ENCODE assay signal across 8 cellular contexts in the genomic region with DNA sequence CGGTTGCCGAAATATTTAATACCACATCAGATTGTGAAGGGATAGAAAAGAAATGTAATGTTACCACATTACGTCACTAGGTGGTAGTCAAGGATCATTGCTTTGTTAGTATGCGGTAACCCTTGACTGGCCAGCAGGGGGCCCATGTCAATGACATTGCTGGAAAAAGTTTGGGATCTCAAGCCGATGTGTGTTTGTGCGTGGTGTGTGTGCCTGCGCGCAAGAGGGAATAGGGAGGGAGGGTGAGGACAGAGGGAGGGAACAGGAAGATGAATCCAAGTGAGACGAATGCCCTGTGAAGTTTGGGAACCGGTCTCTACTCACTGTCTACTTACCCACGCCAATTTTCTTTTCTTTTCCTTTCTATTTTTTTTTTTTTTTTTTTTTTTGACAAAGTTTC. TPM values are rescaled to one million over a fixed set of nuclear protein-coding genes. Genes with fewer than 3 reads are reported as not detected.
DNase-seq lines count a peak whose midpoint lies in the region; ATAC-seq and TF ChIP-seq lines count a peak whose summit lies in the region.

No MANE protein-coding gene starts in this region.

- H3K4ac ChIP-seq in IMR-90 (ENCODE audit: low read depth, low read length), result no peak overlapping the region

- H4K5ac ChIP-seq in IMR-90 (ENCODE audit: low read depth, low read length), result no peak overlapping the region

- H3K14ac ChIP-seq in IMR-90 (replicated peaks; ENCODE audit: low read depth, low read length), result no peak overlapping the region

- H3K9me3 ChIP-seq in IMR-90 (ENCODE audit: control insufficient read depth, insufficient read depth, low read length), result no peaks in the 10 kb centered on the region
- no peaks in the 10 kb centered on the region for H3K9me3 ChIP-seq in neutrophil
- no peaks in the 10 kb centered on the region for H3K9me3 ChIP-seq in suprapubic skin

- peaks cover 30% of the 10 kb centered on the region for H3K27me3 Mint-ChIP-seq in activated T-cell treated with anti-CD3 and anti-CD28 coated beads, Interleukin-2, amount 50 U/mL, for 24 hours

- no peak overlapping the region for H3K56ac ChIP-seq in IMR-90 (ENCODE audit: extremely low read depth, insufficient read depth, low read length)

- CTCF ChIA-PET in IMR-90 (lab: Yijun Ruan, JAX), result interaction anchor here (0.6 to 1.1 kb wide), 10 partner anchors 10 to 668 kb away, joined by 3 to 6 read pairs (median 3); partner anchors contain the start of gene MRGPRX2

- WGBS in IMR-90 (ENCODE audit: extremely low coverage in 2 of 2, insufficient read length in 1 of 2), 2 experiments, result no CpG with 5 or more reads among the region's 11 CpGs
- 3% methylated on average over 11 of the region's 11 CpGs for WGBS in suprapubic skin

- peak overlapping the region; percentile 89 for H2AFZ ChIP-seq in IMR-90 (replicated peaks; ENCODE audit: low read length, poor library complexity)

- no peak overlapping the region for H4K91ac ChIP-seq in IMR-90 (ENCODE audit: insufficient read depth, low read depth, low read length)

- H3K9me1 ChIP-seq in IMR-90 (ENCODE audit: insufficient read depth, low read length), result no peaks in the 10 kb centered on the region

- H2BK15ac ChIP-seq in IMR-90 (ENCODE audit: low read depth, low read length), result no peak overlapping the region

- H2BK5ac ChIP-seq in IMR-90 (ENCODE audit: low read depth, low read length, poor library complexity, severe bottlenecking), result no peak overlapping the region

- intact Hi-C loops in IMR-90 (cut with micrococcal nuclease), result loop anchor here (1.0 to 10.0 kb wide), 5 partner anchors 46 to 834 kb away; partner anchors contain the start of gene ZDHHC13

- H3K4me3 ChIP-seq in IMR-90 (ENCODE audit: insufficient read depth, low read depth, low read length) (peak overlapping the region; percentile 26; the same call in 1 of the 2 replicates), fibroblast of pulmonary artery (replicated peaks; ENCODE audit: low read depth, low read length) (peak overlapping the region; percentile 38), neutrophil (ENCODE audit: low read depth in 1 of 2, low read length in 1 of 2) (no peak overlapping the region), suprapubic skin (no peak overlapping the region)

- H3K9ac ChIP-seq in IMR-90 (ENCODE audit: low read depth, low read length), result no peak overlapping the region

- H3K27me3 ChIP-seq in IMR-90 (ENCODE audit: control insufficient read depth, insufficient read depth, low read length) (peaks cover 18% of the 10 kb centered on the region), neutrophil (peaks cover 22% of the 10 kb centered on the region), suprapubic skin (no peaks in the 10 kb centered on the region)

- peaks cover 6% of the 10 kb centered on the region for H3K4me1 Mint-ChIP-seq in activated T-cell treated with anti-CD3 and anti-CD28 coated beads, Interleukin-2, amount 50 U/mL, for 24 hours (ENCODE audit: low read depth)

- H3K36me3 ChIP-seq in IMR-90 (ENCODE audit: control insufficient read depth, insufficient read depth, low read length) (no peaks in the 10 kb centered on the region), neutrophil (no peaks in the 10 kb centered on the region), suprapubic skin (no peaks in the 10 kb centered on the region)

- H3K9me3 Mint-ChIP-seq in activated T-cell treated with anti-CD3 and anti-CD28 coated beads, Interleukin-2, amount 50 U/mL, for 24 hours, result peaks cover 5% of the 10 kb centered on the region

- in situ Hi-C loops in IMR-90 (cut with MboI; ENCODE audit: low sequenced_read_pairs), result loop anchor here (5.0 kb wide), 1 partner anchor 491 kb away; no protein-coding TSS in a partner anchor

- no peaks in the 10 kb centered on the region for H3K4me1 ChIP-seq in IMR-90 (ENCODE audit: control insufficient read depth, insufficient read depth, low read length)
- peaks cover 0 to 3% of the 10 kb centered on the region in 2 experiments for H3K4me1 ChIP-seq in neutrophil (ENCODE audit: control insufficient read depth in 1 of 2, insufficient read depth in 1 of 2, low read depth in 1 of 2, low read length in 1 of 2)
- H3K4me1 ChIP-seq in suprapubic skin, result peaks cover 9% of the 10 kb centered on the region

- H3K36me3 Mint-ChIP-seq in activated T-cell treated with anti-CD3 and anti-CD28 coated beads, Interleukin-2, amount 50 U/mL, for 24 hours (ENCODE audit: low read depth), result no peaks in the 10 kb centered on the region

- no peak overlapping the region for H3K27ac Mint-ChIP-seq in activated T-cell treated with anti-CD3 and anti-CD28 coated beads, Interleukin-2, amount 50 U/mL, for 24 hours

- TF ChIP-seq POLR2A in IMR-90 (IDR thresholded peaks at IDR 0.05; ENCODE audit: low read depth, low read length) (no peak), suprapubic skin (IDR thresholded peaks at IDR 0.05) (no peak)

- no peaks in the 10 kb centered on the region for H4K20me1 ChIP-seq in IMR-90 (ENCODE audit: insufficient read depth, low read length)

- H2AK9ac ChIP-seq in IMR-90 (replicated peaks; ENCODE audit: low read depth, low read length, poor library complexity), result no peak overlapping the region

- TF ChIP-seq CTCF in IMR-90 (conservative IDR thresholded peaks at IDR 0.05; ENCODE audit: low read depth, low read length) (peak; percentile 100), fibroblast of pulmonary artery (IDR thresholded peaks at IDR 0.05; ENCODE audit: low read length, missing control alignments) (peak; percentile 95), neutrophil (IDR thresholded peaks at IDR 0.05) (peak; percentile 56), suprapubic skin (IDR thresholded peaks at IDR 0.05) (peak; percentile 87 to 94)

- ATAC-seq in GM21576 (IDR thresholded peaks at IDR 0.05; ENCODE audit: unreplicated experiment), result peak; percentile 92
- peak; percentile 99 for ATAC-seq in IMR-90 (ENCODE audit: low read depth)

- BruUV-seq in IMR-90 (replicated peaks; lab: Mats Ljungman, UMichigan), result no TSS peak

- peak overlapping the region; percentile 85 for H3K4me2 ChIP-seq in IMR-90 (ENCODE audit: low read depth, low read length)

- POLR2A ChIA-PET in IMR-90 (lab: Charles Lee; ENCODE audit: unreplicated experiment), result interaction anchor here (0.6 to 0.7 kb wide), 2 partner anchors 27 to 239 kb away, joined by 6 to 7 read pairs; no protein-coding TSS in a partner anchor

- peak overlapping the region; percentile 59 for H3K4me3 Mint-ChIP-seq in activated T-cell treated with anti-CD3 and anti-CD28 coated beads, Interleukin-2, amount 50 U/mL, for 24 hours

- DNase-seq in DMS79 (lab: John Stamatoyannopoulos, UW) (peak; percentile 54), IMR-90 (peak; percentile 82), OCI-M2 (lab: John Stamatoyannopoulos, UW; ENCODE audit: unreplicated experiment) (peak; percentile 32), fibroblast of pulmonary artery (ENCODE audit: low read depth) (peak; percentile 93), suprapubic skin (ENCODE audit: low spot score in 2 of 2) (peak in 1 of 2 donors; percentile 78)
- peak; percentile 66 for DNase-seq in activated T-cell treated with anti-CD3 and anti-CD28 coated beads, Interleukin-2, amount 50 U/mL, for 24 hours

- dilution Hi-C loops in IMR-90 (cut with HindIII; ENCODE audit: low sequenced_read_pairs, unreplicated experiment), result no loop called here

- TF ChIP-seq EP300 in suprapubic skin (IDR thresholded peaks at IDR 0.05), result no peak

- no peak overlapping the region for H3K23ac ChIP-seq in IMR-90 (ENCODE audit: low read depth, low read length)

- no peak overlapping the region for H2AK5ac ChIP-seq in IMR-90 (ENCODE audit: low read depth, low read length)

- H3K79me1 ChIP-seq in IMR-90 (ENCODE audit: low read depth in 1 of 2, low read length in 2 of 2), result no peaks in the 10 kb centered on the region

- H3K27ac ChIP-seq in IMR-90 (ENCODE audit: insufficient read depth, low read length) (no peak overlapping the region), neutrophil (no peak overlapping the region), suprapubic skin (no peak overlapping the region)

- no peak overlapping the region for H3K18ac ChIP-seq in IMR-90 (ENCODE audit: low read depth, low read length)

- no peak overlapping the region for H4K8ac ChIP-seq in IMR-90 (ENCODE audit: low read depth in 2 of 2, low read length in 2 of 2)

- H2BK20ac ChIP-seq in IMR-90 (ENCODE audit: low read depth, low read length), result no peak overlapping the region

- peak; percentile 89 for TF ChIP-seq RAD21 in IMR-90 (IDR thresholded peaks at IDR 0.05; ENCODE audit: low read length)

- no peak overlapping the region for H2BK120ac ChIP-seq in IMR-90 (ENCODE audit: low read depth, low read length)

TF ChIP-seq in IMR-90, 13 proteins besides CTCF, POLR2A, EP300 and RAD21 (continues in another document):
- TF ChIP-seq MAFK (IDR thresholded peaks at IDR 0.05; ENCODE audit: low read depth, low read length), result no peak
- TF ChIP-seq, protein P1, sequence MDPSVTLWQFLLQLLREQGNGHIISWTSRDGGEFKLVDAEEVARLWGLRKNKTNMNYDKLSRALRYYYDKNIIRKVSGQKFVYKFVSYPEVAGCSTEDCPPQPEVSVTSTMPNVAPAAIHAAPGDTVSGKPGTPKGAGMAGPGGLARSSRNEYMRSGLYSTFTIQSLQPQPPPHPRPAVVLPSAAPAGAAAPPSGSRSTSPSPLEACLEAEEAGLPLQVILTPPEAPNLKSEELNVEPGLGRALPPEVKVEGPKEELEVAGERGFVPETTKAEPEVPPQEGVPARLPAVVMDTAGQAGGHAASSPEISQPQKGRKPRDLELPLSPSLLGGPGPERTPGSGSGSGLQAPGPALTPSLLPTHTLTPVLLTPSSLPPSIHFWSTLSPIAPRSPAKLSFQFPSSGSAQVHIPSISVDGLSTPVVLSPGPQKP (IDR thresholded peaks at IDR 0.05; ENCODE audit: borderline replicate concordance, low read depth, low read length), result no peak
- TF ChIP-seq USF2 (IDR thresholded peaks at IDR 0.05; ENCODE audit: low read depth, low read length), result no peak
- peak; percentile 76 for TF ChIP-seq SMC3 (IDR thresholded peaks at IDR 0.05; ENCODE audit: low read depth, low read length)
- TF ChIP-seq RCOR1 (IDR thresholded peaks at IDR 0.05; ENCODE audit: insufficient replicate concordance, low read length), result no peak

RNA-seq across cellular contexts. Expression of gene MRGPRX2, which starts 10.7 kb away (rescaled TPM):
- not detected in 2 replicates for total RNA-seq in IMR-90 (2012; rRNA removed)
- polyA plus RNA-seq in IMR-90 (2012; rRNA removed), result not detected in 2 replicates
- not detected in 2 replicates for polyA plus RNA-seq in IMR-90 (2012; cell fraction: cytosol; rRNA removed)
- polyA plus RNA-seq in IMR-90 (2012; cell fraction: nucleus; rRNA removed; ENCODE audit: low replicate concordance), result not detected in 2 replicates
- total RNA-seq in suprapubic skin, result under 1 TPM in 1 of 4 donors, not detected in 3; 0.45 TPM

RNA-seq across cellular contexts. Expression of gene ZDHHC13, which starts 45.7 kb away (rescaled TPM):
- total RNA-seq in IMR-90 (2012; rRNA removed), result 15.1 and 20.0 TPM in 2 replicates
- 6.3 and 7.2 TPM in 2 replicates for polyA plus RNA-seq in IMR-90 (2012; rRNA removed)
- 1.7 and 1.9 TPM in 2 replicates for polyA plus RNA-seq in IMR-90 (2012; cell fraction: cytosol; rRNA removed)
- 1.7 and 13.3 TPM in 2 replicates for polyA plus RNA-seq in IMR-90 (2012; cell fraction: nucleus; rRNA removed; ENCODE audit: low replicate concordance)
- total RNA-seq in suprapubic skin, result 10 to 100 TPM; 23.8 to 74.6 (median 27.0) TPM

Comparison
In these comparisons a context has a peak if more than half of its experiments do, and no peak if none do; other contexts are left out.
1. H3K4me3 ChIP-seq: peak in IMR-90 (single experiment) and fibroblast of pulmonary artery (single experiment); none in neutrophil (0 of 2) and suprapubic skin (single experiment).
2. Peak in every context shown above with its lines, with median percentiles within 50 percentile points of each other: CTCF ChIP-seq.